8 cellular contexts compared by ENCODE assay signal in the genomic region with DNA sequence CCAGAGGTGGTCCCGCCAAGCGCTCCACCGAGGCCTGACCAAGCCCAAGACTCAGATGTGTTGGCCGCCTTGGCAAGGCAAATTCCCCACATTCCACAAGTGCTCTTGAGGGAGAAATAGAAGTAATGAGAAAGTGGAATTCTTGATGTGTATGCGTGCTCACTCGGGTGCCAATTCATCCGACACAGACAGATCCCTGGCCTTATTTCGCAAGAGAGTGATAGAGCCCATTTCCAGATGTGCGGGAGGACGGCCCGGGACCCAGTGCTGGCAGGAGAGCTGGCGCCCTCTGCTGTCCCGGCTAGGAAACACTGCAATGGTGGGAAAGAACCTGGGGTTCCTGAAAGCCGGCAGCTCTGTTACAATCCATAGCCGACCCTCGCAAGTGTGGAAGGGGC.
A peak's percentile ranks its signal among the peaks of the same experiment; 100 is the strongest.
DNase-seq lines count a peak whose midpoint lies in the region; ATAC-seq and TF ChIP-seq lines count a peak whose summit lies in the region.

No MANE protein-coding gene starts in this region.

- DNase-seq in AG20443 (ENCODE audit: low spot score) (peak; percentile 92), GM23248 (peak; percentile 99), NCI-H460 (ENCODE audit: extremely low read depth, low read depth) (peak; percentile 62), dermis blood vessel endothelial cell (peak; percentile 86), lung (ENCODE audit: low spot score) (peak; percentile 85)
- peak; percentile 92 for DNase-seq in activated CD4-positive, alpha-beta T cell treated with anti-CD3 and anti-CD28 coated beads, Interleukin-2, amount 10 ng/mL, durations not matched to agents 24 days and 14 days
- DNase-seq in stimulated activated CD4-positive, alpha-beta T cell treated with anti-CD3 and anti-CD28 coated beads, TNF-alpha, amount 100 ng/mL, for 4 hours (ENCODE audit: low read depth in 3 of 3): peak; percentile 58 to 62 (median 59)

- H3K36me3 ChIP-seq in GM23248 (ENCODE audit: low read depth) (no peaks in the 10 kb centered on the region), lung (ENCODE audit: control insufficient read depth in 2 of 2, insufficient read depth in 2 of 2, low read length in 2 of 2) (no peaks in the 10 kb centered on the region)

- peaks cover 43% of the 10 kb centered on the region for H3F3A ChIP-seq in GM23248 (ENCODE audit: insufficient read depth)

- H3K36me3 Mint-ChIP-seq in activated CD4-positive, alpha-beta T cell treated with anti-CD3 and anti-CD28 coated beads, Interleukin-2, amount 10 ng/mL, durations not matched to agents 24 days and 14 days (ENCODE audit: low read depth): peaks cover 2% of the 10 kb centered on the region

- H3K9me3 ChIP-seq in GM23248 (ENCODE audit: low read depth): no peaks in the 10 kb centered on the region
- no peaks in the 10 kb centered on the region for H3K9me3 ChIP-seq in lung (ENCODE audit: control insufficient read depth in 2 of 2, insufficient read depth in 1 of 2, low read length in 1 of 2)

- H3K27ac Mint-ChIP-seq in activated CD4-positive, alpha-beta T cell treated with anti-CD3 and anti-CD28 coated beads, Interleukin-2, amount 10 ng/mL, durations not matched to agents 24 days and 14 days: no peak overlapping the region

- in situ Hi-C loops in GM23248 (cut with MboI): no loop called here

- H3K4me3 Mint-ChIP-seq in activated CD4-positive, alpha-beta T cell treated with anti-CD3 and anti-CD28 coated beads, Interleukin-2, amount 10 ng/mL, durations not matched to agents 24 days and 14 days: no peak overlapping the region

- WGBS in GM23248 (ENCODE audit: low coverage in 1 of 2, low lambda C conversion rate in 2 of 2, missing lambda C conversion rate in 2 of 2), 2 experiments: 1 to 3% methylated on average over 15 to 16 of the region's 16 CpGs
- WGBS in lung, 2 donors: 19 to 23% methylated on average over 16 of the region's 16 CpGs

- TF ChIP-seq CTCF in lung (IDR thresholded peaks at IDR 0.05; ENCODE audit: control extremely low read depth, extremely low read depth): peak; percentile 78

- H3K4me1 ChIP-seq in GM23248 (ENCODE audit: insufficient read depth): peaks cover 73% of the 10 kb centered on the region
- peaks cover 11 to 26% of the 10 kb centered on the region in 2 donors for H3K4me1 ChIP-seq in lung (ENCODE audit: control insufficient read depth in 2 of 2, insufficient read depth in 2 of 2, low read length in 2 of 2)

- peak overlapping the region; percentile 84 for H2AFZ ChIP-seq in GM23248

- H3K4me3 ChIP-seq in GM23248: peak overlapping the region; percentile 53
- H3K4me3 ChIP-seq in lung: no peak overlapping the region

- no peaks in the 10 kb centered on the region for H4K20me1 ChIP-seq in GM23248 (ENCODE audit: insufficient read depth)

- ATAC-seq in lung (ENCODE audit: insufficient read depth, low FRiP score) (peak; percentile 86), HG02610 (IDR thresholded peaks at IDR 0.05; ENCODE audit: unreplicated experiment) (no peak)

- H3K4me1 Mint-ChIP-seq in activated CD4-positive, alpha-beta T cell treated with anti-CD3 and anti-CD28 coated beads, Interleukin-2, amount 10 ng/mL, durations not matched to agents 24 days and 14 days: peaks cover 20% of the 10 kb centered on the region

- peak overlapping the region; percentile 71 for H3K9ac ChIP-seq in GM23248

- H3K27ac ChIP-seq in GM23248 (peak overlapping the region; percentile 85), lung (ENCODE audit: low read depth in 1 of 2, low read length in 1 of 2) (peak overlapping the region; percentile 73 to 88)

- H3K9me2 ChIP-seq in GM23248 (ENCODE audit: insufficient read depth): no peaks in the 10 kb centered on the region

- peak overlapping the region; percentile 73 for H3K4me2 ChIP-seq in GM23248 (ENCODE audit: unreplicated experiment)

- H3K79me2 ChIP-seq in GM23248 (ENCODE audit: insufficient read depth): no peaks in the 10 kb centered on the region

- intact Hi-C loops in activated CD4-positive, alpha-beta T cell treated with anti-CD3 and anti-CD28 coated beads, Interleukin-2, amount 10 ng/mL, durations not matched to agents 24 days and 14 days (cut with micrococcal nuclease): loop anchor here (1.0 to 10.0 kb wide), 5 partner anchors 74 to 522 kb away; partner anchors contain the start of genes HMG20A and PEAK1

- no peaks in the 10 kb centered on the region for H3K9me3 Mint-ChIP-seq in activated CD4-positive, alpha-beta T cell treated with anti-CD3 and anti-CD28 coated beads, Interleukin-2, amount 10 ng/mL, durations not matched to agents 24 days and 14 days

- H3K27me3 ChIP-seq in GM23248 (replicated peaks; ENCODE audit: insufficient read depth) (no peaks in the 10 kb centered on the region), lung (ENCODE audit: control insufficient read depth, insufficient read depth) (no peaks in the 10 kb centered on the region)

- H3K27me3 Mint-ChIP-seq in activated CD4-positive, alpha-beta T cell treated with anti-CD3 and anti-CD28 coated beads, Interleukin-2, amount 10 ng/mL, durations not matched to agents 24 days and 14 days: no peaks in the 10 kb centered on the region
